In the genomic region with DNA sequence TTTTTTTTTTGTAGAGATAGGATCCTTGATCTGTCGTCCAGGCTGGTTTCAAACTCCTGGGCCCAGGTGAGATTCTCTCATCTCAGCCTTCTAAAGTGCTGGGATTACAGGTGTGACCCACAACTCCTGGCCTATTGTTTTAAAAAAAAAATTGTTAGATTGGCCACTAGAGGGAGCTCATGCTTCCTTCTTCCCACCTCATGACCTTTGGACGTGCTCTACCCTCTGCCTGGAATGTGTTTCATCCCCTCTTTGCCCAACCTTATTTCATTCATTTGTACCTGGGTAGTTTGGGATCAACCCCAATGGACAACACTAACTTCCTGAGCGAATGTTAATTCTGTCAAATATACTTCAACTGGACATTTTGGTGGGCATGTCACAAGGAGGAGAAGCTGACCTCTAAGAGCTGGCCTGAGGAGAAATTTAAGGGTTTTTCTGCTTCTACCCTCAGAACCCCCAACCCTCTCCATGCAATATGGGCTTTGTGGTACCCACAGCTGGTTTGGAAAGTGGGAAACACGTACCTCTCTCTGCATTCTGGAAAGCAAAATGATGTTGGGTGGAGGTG, we compare ENCODE assay signal across 9 cellular contexts. TPM values are rescaled to one million over a fixed set of nuclear protein-coding genes. Genes with fewer than 3 reads are reported as not detected.
DNase-seq lines count a peak whose midpoint lies in the region; ATAC-seq, FAIRE-seq and TF ChIP-seq lines count a peak whose summit lies in the region.
"Had no signal": no experiment of that assay in that cellular context is flagged by ENCODE, and none has a peak within 500 bp of the region (broad histone marks: within the 10 kb centered on the region; RNA-seq: fewer than 3 reads in every experiment).

No MANE protein-coding gene starts in this region.

- H3K36me3 Mint-ChIP-seq in HFFc6 (ENCODE audit: low read depth) = no peaks in the 10 kb centered on the region
- H3K36me3 Mint-ChIP-seq: CD8-positive, alpha-beta memory T cell had no signal

- H3K27ac ChIP-seq in esophagus muscularis mucosa (replicated peaks in 1 of 4) (no peak overlapping the region), parathyroid adenoma (no peak overlapping the region)

- H3K27me3 ChIP-seq in esophagus muscularis mucosa (no peaks in the 10 kb centered on the region), parathyroid adenoma (ENCODE audit: control insufficient read depth, insufficient read depth, low read length) (no peaks in the 10 kb centered on the region)

- no peaks in the 10 kb centered on the region for H3K79me2 ChIP-seq in parathyroid adenoma

- DNase-seq in NCI-H1417 (lab: John Stamatoyannopoulos, UW) = peak; percentile 15 to 65 (median 32)
- DNase-seq in NCI-H1417 treated with DMSO at 0.1 percent for 48 hours (lab: John Stamatoyannopoulos, UW) = no peak
- DNase-seq in HFFc6 = no peak
- DNase-seq in RCC 7860 (ENCODE audit: low spot score) = peak; percentile 35
- no peak for DNase-seq in esophagus muscularis mucosa (ENCODE audit: extremely low spot score)
- no peak for DNase-seq in stimulated activated CD4-positive, alpha-beta T cell treated with anti-CD3 and anti-CD28 coated beads, Interleukin-15, amount 100 ng/mL, for 24 hours

- TF ChIP-seq CTCF in HFFc6 (IDR thresholded peaks at IDR 0.05) = peak; percentile 90
- peak; percentile 36 to 66 (median 52) for TF ChIP-seq CTCF in esophagus muscularis mucosa (IDR thresholded peaks at IDR 0.05)
- peak; percentile 33 for TF ChIP-seq CTCF in parathyroid adenoma (IDR thresholded peaks at IDR 0.05)

- no peak overlapping the region for H2AFZ ChIP-seq in parathyroid adenoma

- H3K9me3 Mint-ChIP-seq in HFFc6 = no peaks in the 10 kb centered on the region
- H3K9me3 Mint-ChIP-seq: CD8-positive, alpha-beta memory T cell had no signal

- no peak overlapping the region for H3K4me3 Mint-ChIP-seq in HFFc6
- H3K4me3 Mint-ChIP-seq: CD8-positive, alpha-beta memory T cell had no signal

- no peaks in the 10 kb centered on the region for H3K4me1 Mint-ChIP-seq in HFFc6 (ENCODE audit: low read depth)
- H3K4me1 Mint-ChIP-seq: CD8-positive, alpha-beta memory T cell had no signal

- H3K4me1 ChIP-seq in esophagus muscularis mucosa = no peaks in the 10 kb centered on the region
- H3K4me1 ChIP-seq in parathyroid adenoma = no peaks in the 10 kb centered on the region

- H3K4me2 ChIP-seq in parathyroid adenoma (ENCODE audit: low read length) = no peak overlapping the region

- TF ChIP-seq POLR2A in esophagus muscularis mucosa (IDR thresholded peaks at IDR 0.05; ENCODE audit: low read depth) = no peak

- TF ChIP-seq EP300 in esophagus muscularis mucosa (IDR thresholded peaks at IDR 0.05) = no peak

- H3K9me3 ChIP-seq in esophagus muscularis mucosa (no peaks in the 10 kb centered on the region), parathyroid adenoma (ENCODE audit: control insufficient read depth, low read length) (no peaks in the 10 kb centered on the region)

- 51% methylated on average over 4 of the region's 4 CpGs for WGBS in esophagus muscularis mucosa

- no peak overlapping the region for H3K9ac ChIP-seq in parathyroid adenoma

- H3K36me3 ChIP-seq in esophagus muscularis mucosa (no peaks in the 10 kb centered on the region), parathyroid adenoma (ENCODE audit: control insufficient read depth, insufficient read depth, low read length) (no peaks in the 10 kb centered on the region)

- FAIRE-seq in RCC 7860 (lab: Jason Lieb, UNC) = no peak

- no peak for ATAC-seq in HG03469 (IDR thresholded peaks at IDR 0.05; ENCODE audit: unreplicated experiment)

- intact Hi-C loops in esophagus muscularis mucosa (cut with DNase I) = no loop called here

- H3K27me3 Mint-ChIP-seq in HFFc6 (ENCODE audit: insufficient read depth) = peaks cover 6% of the 10 kb centered on the region
- H3K27me3 Mint-ChIP-seq: CD8-positive, alpha-beta memory T cell had no signal

- H3K4me3 ChIP-seq in esophagus muscularis mucosa = no peak overlapping the region
- H3K4me3 ChIP-seq in parathyroid adenoma (ENCODE audit: low read depth, low read length) = no peak overlapping the region

- H3K27ac Mint-ChIP-seq in HFFc6 = no peak overlapping the region
- H3K27ac Mint-ChIP-seq: CD8-positive, alpha-beta memory T cell had no signal

RNA-seq across cellular contexts. Expression of a gene that starts 6.4 kb away (rescaled TPM):
- total RNA-seq in HFFc6 (2021; fragmentation: NEBNext Ultra II Directional; extraction: Animal tissue kit (Norgen Biotek cat#: 25700)) = not detected
- total RNA-seq in esophagus muscularis mucosa = not detected

RNA-seq across cellular contexts. Expression of a gene that starts 45.0 kb away (rescaled TPM):
- 10 to 100 TPM; 27.1 to 33.8 (median 30.4) TPM for total RNA-seq in HFFc6 (2021; fragmentation: NEBNext Ultra II Directional; extraction: Animal tissue kit (Norgen Biotek cat#: 25700))
- 10 to 100 TPM; 20.7 to 55.7 (median 26.6) TPM for total RNA-seq in esophagus muscularis mucosa

Comparison
In these comparisons a context has a peak if more than half of its experiments do, and no peak if none do; other contexts are left out.
1. DNase-seq: peak in NCI-H1417 (3 of 3) and RCC 7860 (single experiment); none in NCI-H1417 treated with DMSO at 0.1 percent for 48 hours (single experiment), HFFc6 (single experiment), esophagus muscularis mucosa (single experiment) and stimulated activated CD4-positive, alpha-beta T cell treated with anti-CD3 and anti-CD28 coated beads, Interleukin-15, amount 100 ng/mL, for 24 hours (single experiment).
2. CTCF ChIP-seq: peak in every context shown above with its lines; median percentile 90 in HFFc6; 52 in esophagus muscularis mucosa; 33 in parathyroid adenoma.